In genomic region chr1:177209357-177209756, GRCh38 we compare ENCODE assay signal across 8 cellular contexts. TPM values are rescaled to one million over a fixed set of nuclear protein-coding genes. Genes with fewer than 3 reads are reported as not detected.
DNase-seq lines count a peak whose midpoint lies in the region; ATAC-seq, FAIRE-seq and TF ChIP-seq lines count a peak whose summit lies in the region.

No MANE protein-coding gene starts in this region.

- DNase-seq in D721Med (ENCODE audit: insufficient read length, low spot score) (no peak), NCI-H345 treated with DMSO at 0.1 percent for 48 hours (lab: John Stamatoyannopoulos, UW; ENCODE audit: unreplicated experiment) (peak; percentile 94), dedifferentiated amniotic fluid mesenchymal stem cell (ENCODE audit: extremely low spot score) (peak; percentile 98), mucosa of gallbladder (ENCODE audit: low spot score) (peak; percentile 78), SKM-1 (lab: John Stamatoyannopoulos, UW; ENCODE audit: unreplicated experiment) (no peak)

- TF ChIP-seq CTCF in D721Med (IDR thresholded peaks at IDR 0.05; ENCODE audit: insufficient read depth, missing control alignments), result no peak

- ATAC-seq in HG02623 (IDR thresholded peaks at IDR 0.05; ENCODE audit: unreplicated experiment) (no peak), HG03442 (IDR thresholded peaks at IDR 0.05; ENCODE audit: unreplicated experiment) (no peak), HG02981 (IDR thresholded peaks at IDR 0.05; ENCODE audit: unreplicated experiment) (no peak)

- FAIRE-seq in D721Med (lab: Jason Lieb, UNC), result peak; percentile 11

RNA-seq across cellular contexts. Expression of gene BRINP2, which starts 38.6 kb away (rescaled TPM):
- 0.46 TPM for total RNA-seq in mucosa of gallbladder

RNA-seq across cellular contexts. Expression of gene ASTN1, which starts 44.8 kb away (rescaled TPM):
- 2.0 TPM for total RNA-seq in mucosa of gallbladder

Comparison
In these comparisons a context has a peak if more than half of its experiments do, and no peak if none do; other contexts are left out.
1. DNase-seq: peak in NCI-H345 treated with DMSO at 0.1 percent for 48 hours (single experiment), dedifferentiated amniotic fluid mesenchymal stem cell (single experiment) and mucosa of gallbladder (single experiment); none in D721Med (single experiment) and SKM-1 (single experiment).